ENCODE assay signal across 24 cellular contexts in the genomic region with DNA sequence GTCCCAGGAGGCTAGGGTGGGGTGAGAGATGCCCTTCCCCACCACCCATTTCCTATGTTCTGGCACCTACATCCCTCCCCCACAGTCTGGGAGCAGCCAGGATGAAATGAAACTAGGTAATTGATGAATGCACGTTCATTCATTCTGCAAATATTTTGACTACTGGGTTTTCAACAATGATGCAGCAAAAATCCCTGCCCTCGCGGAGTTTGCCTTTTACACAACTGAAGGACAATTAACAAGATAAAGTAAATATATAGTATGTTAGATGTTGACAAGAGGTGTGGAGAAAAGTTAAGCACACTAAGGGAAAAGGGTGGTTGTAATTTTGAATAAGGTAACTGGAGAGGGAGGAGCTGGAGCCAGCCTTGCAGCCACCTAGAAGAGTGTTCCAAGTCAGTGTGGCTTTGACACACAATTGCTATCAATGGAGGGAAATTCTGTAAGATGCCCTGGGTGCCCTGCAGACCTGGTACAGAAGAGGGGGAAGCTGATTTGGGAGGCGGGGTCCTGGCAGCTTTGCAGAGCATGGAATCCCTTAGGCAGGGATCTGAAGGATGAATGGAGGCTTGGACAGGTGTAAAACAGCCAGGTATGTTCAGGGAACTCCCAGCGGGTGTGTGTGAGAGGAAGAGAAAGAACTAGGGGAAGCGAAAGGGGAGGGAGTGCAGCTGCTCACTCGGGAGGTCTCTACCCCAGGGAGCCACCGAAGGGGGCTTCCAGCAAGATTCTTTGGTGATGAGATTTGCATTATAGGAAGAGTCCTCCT. TPM values are rescaled to one million over a fixed set of nuclear protein-coding genes. Genes with fewer than 3 reads are reported as not detected.
DNase-seq lines count a peak whose midpoint lies in the region; ATAC-seq, FAIRE-seq and TF ChIP-seq lines count a peak whose summit lies in the region.
"Had no signal": no experiment of that assay in that cellular context is flagged by ENCODE, and none has a peak within 500 bp of the region (broad histone marks: within the 10 kb centered on the region; RNA-seq: fewer than 3 reads in every experiment).

No MANE protein-coding gene starts in this region.

- no peaks in the 10 kb centered on the region for H3K36me3 ChIP-seq in right atrium auricular region
- H3K36me3 ChIP-seq in kidney (ENCODE audit: control insufficient read depth in 1 of 2, insufficient read depth in 2 of 2, low read length in 2 of 2) = no peaks in the 10 kb centered on the region

- POLR2A ChIA-PET in RWPE1 (lab: Yijun Ruan, JAX; ENCODE audit: low non-redundant PET) = no interaction called here
- POLR2A ChIA-PET in activated CD4-positive, alpha-beta T cell treated with anti-CD3 and anti-CD28 coated beads for 36 hours (lab: Charles Lee) = no interaction called here

- no peaks in the 10 kb centered on the region for H3K9me3 Mint-ChIP-seq in activated CD4-positive, alpha-beta T cell treated with anti-CD3 and anti-CD28 coated beads for 36 hours (ENCODE audit: low read depth)
- H3K9me3 Mint-ChIP-seq: activated CD4-positive, alpha-beta memory T cell treated with anti-CD3 and anti-CD28 coated beads, Interleukin-2, amount 10 ng/mL, durations not matched to agents 7 days and 5 days; activated naive CD8-positive, alpha-beta T cell treated with anti-CD3 and anti-CD28 coated beads, Interleukin-2, amount 50 U/mL, for 24 hours; activated T-helper 1 cell treated with anti-CD3 and anti-CD28 coated beads, Interleukin-12 subunit alpha, Interleukin-12 subunit beta, Interleukin-2, Interleukin-4 antibody, amounts not matched to agents 30 ng/mL and 10 ng/mL and 1 ng/mL, durations not matched to agents 14 hours and 24 hours and 36 hours; immature natural killer cell; memory B cell; stimulated activated naive CD8-positive, alpha-beta T cell treated with anti-CD3 and anti-CD28 coated beads, Interleukin-15, amount 100 ng/mL, for 72 hours; T-cell had no signal

- TF ChIP-seq CTCF in right atrium auricular region (IDR thresholded peaks at IDR 0.05) (no peak), RWPE1 (conservative IDR thresholded peaks at IDR 0.05; ENCODE audit: low read depth) (no peak), kidney (IDR thresholded peaks at IDR 0.05; ENCODE audit: borderline replicate concordance, extremely low read depth, insufficient read depth) (no peak)

- ATAC-seq in left ventricle myocardium superior (no peak), HG03520 (IDR thresholded peaks at IDR 0.05; ENCODE audit: unreplicated experiment) (no peak), GM18868 (IDR thresholded peaks at IDR 0.05; ENCODE audit: unreplicated experiment) (no peak)
- ATAC-seq in activated CD4-positive, alpha-beta T cell treated with anti-CD3 and anti-CD28 coated beads for 36 hours = no peak
- ATAC-seq: activated naive CD8-positive, alpha-beta T cell treated with anti-CD3 and anti-CD28 coated beads, Interleukin-2, amount 50 U/mL, for 24 hours; right cardiac atrium; stimulated activated naive CD8-positive, alpha-beta T cell treated with anti-CD3 and anti-CD28 coated beads, Interleukin-15, amount 100 ng/mL, for 72 hours; T-cell had no signal

- no peak overlapping the region for H3K27ac ChIP-seq in right atrium auricular region
- H3K27ac ChIP-seq in RWPE1 = peak overlapping the region; percentile 77; the same call in 1 of the 2 replicates
- no peak overlapping the region for H3K27ac ChIP-seq in kidney (ENCODE audit: low read depth in 2 of 2, low read length in 2 of 2)
- H3K27ac ChIP-seq: esophagus muscularis mucosa, VCaP had no signal

- DNase-seq in left ventricle myocardium superior (peak; percentile 6), right atrium auricular region (ENCODE audit: low spot score) (no peak), RWPE1 (ENCODE audit: low spot score) (no peak), kidney (peak; percentile 6), NCI-H1417 treated with DMSO at 0.1 percent for 48 hours (lab: John Stamatoyannopoulos, UW) (no peak)
- no peak for DNase-seq in activated CD4-positive, alpha-beta T cell treated with anti-CD3 and anti-CD28 coated beads for 36 hours
- DNase-seq: activated CD4-positive, alpha-beta memory T cell treated with anti-CD3 and anti-CD28 coated beads, Interleukin-2, amount 10 ng/mL, durations not matched to agents 7 days and 5 days; activated naive CD8-positive, alpha-beta T cell treated with anti-CD3 and anti-CD28 coated beads, Interleukin-2, amount 50 U/mL, for 24 hours; CD8-positive, alpha-beta memory T cell; immature natural killer cell; Kasumi-1; NCI-H1105; NCI-H2171; NK-92 treated with Interleukin-12 subunit alpha and Interleukin-12 subunit beta, amount 100 ng/mL, for 24 hours; right cardiac atrium; stimulated activated naive CD8-positive, alpha-beta T cell treated with anti-CD3 and anti-CD28 coated beads, Interleukin-15, amount 100 ng/mL, for 72 hours; T-cell had no signal

- H3K27me3 Mint-ChIP-seq in activated CD4-positive, alpha-beta T cell treated with anti-CD3 and anti-CD28 coated beads for 36 hours = peaks cover 48% of the 10 kb centered on the region

- no peaks in the 10 kb centered on the region for H3K27me3 ChIP-seq in right atrium auricular region

- H3K9me3 ChIP-seq in right atrium auricular region (no peaks in the 10 kb centered on the region), kidney (ENCODE audit: control insufficient read depth in 1 of 2, low read length in 2 of 2) (no peaks in the 10 kb centered on the region)
- H3K9me3 ChIP-seq: esophagus muscularis mucosa had no signal

- H3K4me3 ChIP-seq in right atrium auricular region = no peak overlapping the region
- H3K4me3 ChIP-seq in kidney (ENCODE audit: low read length in 2 of 2) = no peak overlapping the region
- H3K4me3 ChIP-seq: esophagus muscularis mucosa had no signal

- no peak overlapping the region for H3K27ac Mint-ChIP-seq in activated CD4-positive, alpha-beta T cell treated with anti-CD3 and anti-CD28 coated beads for 36 hours
- H3K27ac Mint-ChIP-seq: activated CD4-positive, alpha-beta memory T cell treated with anti-CD3 and anti-CD28 coated beads, Interleukin-2, amount 10 ng/mL, durations not matched to agents 7 days and 5 days; activated naive CD8-positive, alpha-beta T cell treated with anti-CD3 and anti-CD28 coated beads, Interleukin-2, amount 50 U/mL, for 24 hours; activated T-helper 1 cell treated with anti-CD3 and anti-CD28 coated beads, Interleukin-12 subunit alpha, Interleukin-12 subunit beta, Interleukin-2, Interleukin-4 antibody, amounts not matched to agents 30 ng/mL and 10 ng/mL and 1 ng/mL, durations not matched to agents 14 hours and 24 hours and 36 hours; CD8-positive, alpha-beta memory T cell; immature natural killer cell; memory B cell; stimulated activated naive CD8-positive, alpha-beta T cell treated with anti-CD3 and anti-CD28 coated beads, Interleukin-15, amount 100 ng/mL, for 72 hours; T-cell had no signal

- H3K4me1 Mint-ChIP-seq in activated CD4-positive, alpha-beta T cell treated with anti-CD3 and anti-CD28 coated beads for 36 hours = peaks cover 5% of the 10 kb centered on the region

- H3K4me1 ChIP-seq in right atrium auricular region (peaks cover 0 to 13% of the 10 kb centered on the region in 2 donors), kidney (ENCODE audit: control insufficient read depth in 1 of 2, insufficient read depth in 1 of 2, low read depth in 1 of 2, low read length in 2 of 2) (peaks cover 0 to 4% of the 10 kb centered on the region in 2 donors)

- no peak overlapping the region for H3K9ac ChIP-seq in kidney (ENCODE audit: low read length in 2 of 2)

- FAIRE-seq in kidney (lab: Jason Lieb, UNC) = no peak

- CTCF ChIA-PET in RWPE1 (lab: Yijun Ruan, JAX) = interaction anchor here (1.3 to 5.6 kb wide), 2 partner anchors 21 to 76 kb away, joined by 8 to 34 read pairs; partner anchors contain the start of gene COL1A1
- CTCF ChIA-PET in activated CD4-positive, alpha-beta T cell treated with anti-CD3 and anti-CD28 coated beads for 36 hours (lab: Charles Lee) = interaction anchor here (1.0 to 6.1 kb wide), 3 partner anchors 32 to 76 kb away, joined by 3 to 50 read pairs (median 3); partner anchors contain the start of gene COL1A1

- intact Hi-C loops in left ventricle myocardium superior (cut with micrococcal nuclease) (no loop called here), kidney (cut with DNase I) (no loop called here)
- intact Hi-C loops in activated CD4-positive, alpha-beta T cell treated with anti-CD3 and anti-CD28 coated beads for 36 hours (cut with DNase I, micrococcal nuclease) = no loop called here

- H3K4me3 Mint-ChIP-seq in activated CD4-positive, alpha-beta T cell treated with anti-CD3 and anti-CD28 coated beads for 36 hours = no peak overlapping the region
- H3K4me3 Mint-ChIP-seq: activated CD4-positive, alpha-beta memory T cell treated with anti-CD3 and anti-CD28 coated beads, Interleukin-2, amount 10 ng/mL, durations not matched to agents 7 days and 5 days; activated naive CD8-positive, alpha-beta T cell treated with anti-CD3 and anti-CD28 coated beads, Interleukin-2, amount 50 U/mL, for 24 hours; activated T-helper 1 cell treated with anti-CD3 and anti-CD28 coated beads, Interleukin-12 subunit alpha, Interleukin-12 subunit beta, Interleukin-2, Interleukin-4 antibody, amounts not matched to agents 30 ng/mL and 10 ng/mL and 1 ng/mL, durations not matched to agents 14 hours and 24 hours and 36 hours; CD8-positive, alpha-beta memory T cell; immature natural killer cell; memory B cell; stimulated activated naive CD8-positive, alpha-beta T cell treated with anti-CD3 and anti-CD28 coated beads, Interleukin-15, amount 100 ng/mL, for 72 hours; T-cell had no signal

- no peaks in the 10 kb centered on the region for H3K36me3 Mint-ChIP-seq in activated CD4-positive, alpha-beta T cell treated with anti-CD3 and anti-CD28 coated beads for 36 hours (ENCODE audit: low read depth)
- H3K36me3 Mint-ChIP-seq: CD8-positive, alpha-beta memory T cell; immature natural killer cell; memory B cell; T-cell had no signal

RNA-seq across cellular contexts. Expression of gene TMEM92, which starts 2.5 kb away (rescaled TPM):
- total RNA-seq in left ventricle myocardium superior (not detected), right atrium auricular region (not detected), kidney (2.4 TPM)
- not detected for polyA plus RNA-seq in kidney (ENCODE audit: insufficient read depth, low read depth, low replicate concordance)
- total RNA-seq in activated CD4-positive, alpha-beta T cell treated with anti-CD3 and anti-CD28 coated beads for 36 hours = under 1 TPM; 0.23 TPM
- total RNA-seq: CD8-positive, alpha-beta memory T cell; dermis microvascular lymphatic vessel endothelial cell; right cardiac atrium; T-cell had no signal
- polyA plus RNA-seq: CD8-positive, alpha-beta memory T cell; immature natural killer cell; right cardiac atrium had no signal

Comparison
In these comparisons a context has a peak if more than half of its experiments do, and no peak if none do; other contexts are left out.
1. DNase-seq: peak in left ventricle myocardium superior (single experiment) and kidney (single experiment); none in right atrium auricular region (single experiment), RWPE1 (single experiment), activated CD4-positive, alpha-beta T cell treated with anti-CD3 and anti-CD28 coated beads for 36 hours (single experiment) and NCI-H1417 treated with DMSO at 0.1 percent for 48 hours (single experiment).